In genomic region chr3:4351872-4352271, GRCh38 we compare ENCODE assay signal across 15 cellular contexts. TPM values are rescaled to one million over a fixed set of nuclear protein-coding genes. Genes with fewer than 3 reads are reported as not detected.
DNase-seq lines count a peak whose midpoint lies in the region; ATAC-seq, FAIRE-seq and TF ChIP-seq lines count a peak whose summit lies in the region.
"Had no signal": no experiment of that assay in that cellular context is flagged by ENCODE, and none has a peak within 500 bp of the region (broad histone marks: within the 10 kb centered on the region; RNA-seq: fewer than 3 reads in every experiment).

No MANE protein-coding gene starts in this region.

- H3K27ac Mint-ChIP-seq in activated naive CD4-positive, alpha-beta T cell treated with anti-CD3 and anti-CD28 coated beads, Interleukin-2, amount 10 ng/mL, durations not matched to agents 7 days and 5 days = no peak overlapping the region
- H3K27ac Mint-ChIP-seq in activated naive CD4-positive, alpha-beta T cell treated with anti-CD3 and anti-CD28 coated beads, Interleukin-2, amount 50 U/mL, for 72 hours = peak overlapping the region in 1 of 2 donors; percentile 88
- H3K27ac Mint-ChIP-seq in T-cell = peak overlapping the region; percentile 71 to 81
- peak overlapping the region; percentile 88 for H3K27ac Mint-ChIP-seq in stimulated activated naive B cell treated with anti-CD40 and anti-IgM and Interleukin-4, amounts not matched to agents 10 μg/mL and 1 μg/mL and 100 μg/mL, for 72 hours
- peak overlapping the region in 1 of 3 experiments; percentile 3; a peak in 1 of 7 replicates for H3K27ac Mint-ChIP-seq in H9

- H2BK15ac ChIP-seq in H9 (ENCODE audit: low read depth, low read length) = no peak overlapping the region

- no peak overlapping the region for H2BK120ac ChIP-seq in H9 (ENCODE audit: low read depth, low read length, poor library complexity, severe bottlenecking)

- H3K23ac ChIP-seq in H9 (ENCODE audit: insufficient read length, low read depth, low read length) = no peak overlapping the region

- ATAC-seq in activated naive CD4-positive, alpha-beta T cell treated with anti-CD3 and anti-CD28 coated beads, Interleukin-2, amount 50 U/mL, for 72 hours = no peak
- no peak for ATAC-seq in T-cell (replicated peaks in 1 of 4)
- ATAC-seq in stimulated activated naive B cell treated with anti-CD40 and anti-IgM and Interleukin-4, amounts not matched to agents 10 μg/mL and 1 μg/mL and 100 μg/mL, for 72 hours (replicated peaks) = no peak

- no peaks in the 10 kb centered on the region for H3K23me2 ChIP-seq in H9 (ENCODE audit: insufficient read length, low read depth, low read length, poor library complexity, severe bottlenecking)

- no peak for DNase-seq in activated naive CD4-positive, alpha-beta T cell treated with anti-CD3 and anti-CD28 coated beads, Interleukin-2, amount 10 ng/mL, durations not matched to agents 7 days and 5 days
- DNase-seq in activated naive CD4-positive, alpha-beta T cell treated with anti-CD3 and anti-CD28 coated beads, Interleukin-2, amount 50 U/mL, for 72 hours (ENCODE audit: low spot score in 2 of 2) = no peak
- DNase-seq in T-cell = no peak
- no peak for DNase-seq in endothelial cell of umbilical vein (ENCODE audit: low read depth, low spot score)
- no peak for DNase-seq in stimulated activated naive B cell treated with anti-CD40 and anti-IgM and Interleukin-4, amounts not matched to agents 10 μg/mL and 1 μg/mL and 100 μg/mL, for 72 hours
- no peak for DNase-seq in SKM-1 (lab: John Stamatoyannopoulos, UW; ENCODE audit: unreplicated experiment)
- DNase-seq in H9 = no peak
- no peak for DNase-seq in substantia nigra (lab: John Stamatoyannopoulos, UW)
- DNase-seq: DMS79 treated with DMSO at 0.1 percent for 48 hours, NCI-H146, PC-9 had no signal

- H3K14ac ChIP-seq in H9 (ENCODE audit: insufficient read depth, low read length) = no peak overlapping the region

- H2AFZ ChIP-seq in endothelial cell of umbilical vein (ENCODE audit: low read depth, low read length) (peak overlapping the region; percentile 84), H9 (ENCODE audit: low read length) (no peak overlapping the region)
- H2AFZ ChIP-seq: PC-9 had no signal

- no peak overlapping the region for H3K56ac ChIP-seq in H9 (ENCODE audit: insufficient read length, low read depth, low read length)

- H4K8ac ChIP-seq in H9 (replicated peaks; ENCODE audit: insufficient read length, low read depth, low read length) = no peak overlapping the region

- H2AK5ac ChIP-seq in H9 (ENCODE audit: insufficient read length, low read length) = no peak overlapping the region

- no peaks in the 10 kb centered on the region for H3K79me1 ChIP-seq in H9 (ENCODE audit: insufficient read depth, low read depth, low read length, poor library complexity, severe bottlenecking)

- no peak for TF ChIP-seq POLR2A in endothelial cell of umbilical vein (IDR thresholded peaks at IDR 0.05; ENCODE audit: low read depth, low read length)

- H3K4me3 ChIP-seq in endothelial cell of umbilical vein (replicated peaks in 1 of 3; ENCODE audit: insufficient read depth in 1 of 3, low read depth in 1 of 3, low read length in 3 of 3) = no peak overlapping the region
- H3K4me3 ChIP-seq: PC-9 had no signal

- H3K36me3 Mint-ChIP-seq in activated naive CD4-positive, alpha-beta T cell treated with anti-CD3 and anti-CD28 coated beads, Interleukin-2, amount 10 ng/mL, durations not matched to agents 7 days and 5 days = no peaks in the 10 kb centered on the region
- H3K36me3 Mint-ChIP-seq in activated naive CD4-positive, alpha-beta T cell treated with anti-CD3 and anti-CD28 coated beads, Interleukin-2, amount 50 U/mL, for 72 hours = no peaks in the 10 kb centered on the region
- no peaks in the 10 kb centered on the region for H3K36me3 Mint-ChIP-seq in T-cell
- peaks cover 8 to 10% of the 10 kb centered on the region in 2 donors for H3K36me3 Mint-ChIP-seq in stimulated activated naive B cell treated with anti-CD40 and anti-IgM and Interleukin-4, amounts not matched to agents 10 μg/mL and 1 μg/mL and 100 μg/mL, for 72 hours
- no peaks in the 10 kb centered on the region; a peak in 1 of 7 replicates for H3K36me3 Mint-ChIP-seq in H9 (ENCODE audit: insufficient read depth in 1 of 3, low read depth in 3 of 3)

- H4K20me1 ChIP-seq in endothelial cell of umbilical vein (replicated peaks; ENCODE audit: control insufficient read depth, extremely low read depth, insufficient read depth, low read length) (no peaks in the 10 kb centered on the region), H9 (ENCODE audit: control insufficient read depth, insufficient read depth, insufficient read length) (no peaks in the 10 kb centered on the region)

- H2BK12ac ChIP-seq in H9 (ENCODE audit: insufficient read length, low read depth, low read length) = no peak overlapping the region

- H3K9me3 Mint-ChIP-seq in activated naive CD4-positive, alpha-beta T cell treated with anti-CD3 and anti-CD28 coated beads, Interleukin-2, amount 10 ng/mL, durations not matched to agents 7 days and 5 days = no peaks in the 10 kb centered on the region
- no peaks in the 10 kb centered on the region for H3K9me3 Mint-ChIP-seq in activated naive CD4-positive, alpha-beta T cell treated with anti-CD3 and anti-CD28 coated beads, Interleukin-2, amount 50 U/mL, for 72 hours
- H3K9me3 Mint-ChIP-seq in T-cell (no peaks in the 10 kb centered on the region), H9 (peaks cover 5% of the 10 kb centered on the region in 2 experiments; a peak in 3 of 5 replicates)
- H3K9me3 Mint-ChIP-seq in stimulated activated naive B cell treated with anti-CD40 and anti-IgM and Interleukin-4, amounts not matched to agents 10 μg/mL and 1 μg/mL and 100 μg/mL, for 72 hours = no peaks in the 10 kb centered on the region
- H3K9me3 Mint-ChIP-seq: IgD-negative memory B cell had no signal

- CTCF ChIA-PET in activated naive CD4-positive, alpha-beta T cell treated with anti-CD3 and anti-CD28 coated beads, Interleukin-2, amount 10 ng/mL, durations not matched to agents 7 days and 5 days (lab: Charles Lee) = interaction anchor here (1.0 to 4.7 kb wide), 16 partner anchors 11 to 718 kb away, joined by 3 to 62 read pairs (median 5); partner anchors contain the start of genes ITPR1 and SUMF1
- CTCF ChIA-PET in T-cell (lab: Charles Lee) = interaction anchor here (0.6 to 2.0 kb wide), 13 partner anchors 9 to 756 kb away, joined by 3 to 48 read pairs (median 3); no protein-coding TSS in a partner anchor
- CTCF ChIA-PET in endothelial cell of umbilical vein (lab: Charles Lee) = interaction anchor here (0.9 to 8.1 kb wide), 30 partner anchors 11 to 706 kb away, joined by 3 to 348 read pairs (median 8); partner anchors contain the start of gene ITPR1

- H3K4me3 Mint-ChIP-seq in activated naive CD4-positive, alpha-beta T cell treated with anti-CD3 and anti-CD28 coated beads, Interleukin-2, amount 10 ng/mL, durations not matched to agents 7 days and 5 days = peak overlapping the region; percentile 67
- peak overlapping the region; percentile 27 to 70 (median 62) for H3K4me3 Mint-ChIP-seq in T-cell
- H3K4me3 Mint-ChIP-seq in stimulated activated naive B cell treated with anti-CD40 and anti-IgM and Interleukin-4, amounts not matched to agents 10 μg/mL and 1 μg/mL and 100 μg/mL, for 72 hours = peak overlapping the region; percentile 21 to 26
- H3K4me3 Mint-ChIP-seq in H9 = no peak overlapping the region

- H3K27ac ChIP-seq in endothelial cell of umbilical vein (ENCODE audit: insufficient read depth, low read depth, low read length) (peak overlapping the region; percentile 86), H9 (ENCODE audit: insufficient read length, low read depth, low read length) (no peak overlapping the region), substantia nigra (ENCODE audit: low read depth, low read length, poor library complexity, severe bottlenecking) (no peak overlapping the region)
- H3K27ac ChIP-seq: neutrophil, PC-9 had no signal

- dilution Hi-C loops in endothelial cell of umbilical vein (cut with MboI; ENCODE audit: extremely low pct_ligation_motif_present, low sequenced_read_pairs) = no loop called here

- H3T11ph ChIP-seq in H9 (ENCODE audit: low read length) = no peak overlapping the region

- POLR2A ChIA-PET in T-cell (lab: Charles Lee) = no interaction called here
- POLR2A ChIA-PET in endothelial cell of umbilical vein (lab: Charles Lee) = interaction anchor here (1.2 to 2.0 kb wide), 2 partner anchors 142 to 143 kb away, joined by 3 to 9 read pairs; partner anchors contain the start of gene ITPR1

- no peak overlapping the region for H4K5ac ChIP-seq in H9 (ENCODE audit: insufficient read length, low read depth, low read length)

- H2BK20ac ChIP-seq in H9 (ENCODE audit: low read depth, low read length, poor library complexity, severe bottlenecking) = no peak overlapping the region

- H3K9me3 ChIP-seq in endothelial cell of umbilical vein (replicated peaks; ENCODE audit: control insufficient read depth, insufficient read depth, low read length) (no peaks in the 10 kb centered on the region), H9 (ENCODE audit: control insufficient read depth, low read depth, low read length) (no peaks in the 10 kb centered on the region)
- H3K9me3 ChIP-seq: neutrophil had no signal

- no peak overlapping the region for H4K91ac ChIP-seq in H9 (ENCODE audit: insufficient read length, low read depth, low read length)

- peaks cover 21% of the 10 kb centered on the region for H3K4me1 Mint-ChIP-seq in activated naive CD4-positive, alpha-beta T cell treated with anti-CD3 and anti-CD28 coated beads, Interleukin-2, amount 10 ng/mL, durations not matched to agents 7 days and 5 days
- H3K4me1 Mint-ChIP-seq in T-cell = peaks cover 7 to 15% (median 15%) of the 10 kb centered on the region in 3 donors
- H3K4me1 Mint-ChIP-seq in stimulated activated naive B cell treated with anti-CD40 and anti-IgM and Interleukin-4, amounts not matched to agents 10 μg/mL and 1 μg/mL and 100 μg/mL, for 72 hours = peaks cover 10 to 19% of the 10 kb centered on the region in 2 donors
- 0 out of 4 replicates have a peak, but pooled peaks cover 0 to 3% of the 10 kb centered on the region in 2 experiments for H3K4me1 Mint-ChIP-seq in H9

- no peak for FAIRE-seq in endothelial cell of umbilical vein (lab: Jason Lieb, UNC)
- FAIRE-seq: bronchial epithelial cell, GM12891 had no signal

- peak overlapping the region; percentile 95 for H3K9ac ChIP-seq in endothelial cell of umbilical vein (replicated peaks; ENCODE audit: extremely low read depth, insufficient read depth, low read length)
- H3K9ac ChIP-seq in H9 (ENCODE audit: extremely low read depth, insufficient read length, low read length) = no peak overlapping the region

- H3K18ac ChIP-seq in H9 (ENCODE audit: insufficient read length, low read depth, low read length) = no peak overlapping the region

- no TSS peak for BruUV-seq in endothelial cell of umbilical vein (replicated peaks; lab: Mats Ljungman, UMichigan)

- no peaks in the 10 kb centered on the region for H3K9me1 ChIP-seq in endothelial cell of umbilical vein (replicated peaks; ENCODE audit: control insufficient read depth, extremely low read depth, insufficient read depth, low read length)

- peak overlapping the region; percentile 96 for H3K4me2 ChIP-seq in endothelial cell of umbilical vein (ENCODE audit: insufficient read depth, low read length)
- H3K4me2 ChIP-seq in H9 (ENCODE audit: insufficient read depth, insufficient read length, low read length) = no peak overlapping the region
- H3K4me2 ChIP-seq: PC-9 had no signal

- no peaks in the 10 kb centered on the region for H3K36me3 ChIP-seq in endothelial cell of umbilical vein (ENCODE audit: control insufficient read depth in 2 of 2, extremely low read depth in 1 of 2, insufficient read depth in 2 of 2, low read length in 2 of 2)
- H3K36me3 ChIP-seq: neutrophil had no signal

- no peaks in the 10 kb centered on the region for H3K79me2 ChIP-seq in endothelial cell of umbilical vein (ENCODE audit: control insufficient read depth, insufficient read depth, low read length)
- H3K79me2 ChIP-seq in H9 (ENCODE audit: insufficient read depth, low read length) = no peaks in the 10 kb centered on the region

- intact Hi-C loops in endothelial cell of umbilical vein (cut with micrococcal nuclease) = loop anchor here (1.0 to 5.0 kb wide), 8 partner anchors 42 to 625 kb away; partner anchors contain the start of genes BHLHE40, ITPR1 and SUMF1

- H3K27me3 ChIP-seq in endothelial cell of umbilical vein (ENCODE audit: control insufficient read depth in 2 of 2, insufficient read depth in 2 of 2, low read length in 2 of 2) (no peaks in the 10 kb centered on the region), H9 (ENCODE audit: insufficient read depth, low read length) (no peaks in the 10 kb centered on the region)
- H3K27me3 ChIP-seq: neutrophil had no signal

- no CpG with 5 or more reads among the region's 4 CpGs for WGBS in H9 (ENCODE audit: extremely low coverage, insufficient read length, low lambda C conversion rate)

- no peaks in the 10 kb centered on the region for H3K27me3 Mint-ChIP-seq in activated naive CD4-positive, alpha-beta T cell treated with anti-CD3 and anti-CD28 coated beads, Interleukin-2, amount 10 ng/mL, durations not matched to agents 7 days and 5 days
- H3K27me3 Mint-ChIP-seq in T-cell = no peaks in the 10 kb centered on the region
- no peaks in the 10 kb centered on the region for H3K27me3 Mint-ChIP-seq in stimulated activated naive B cell treated with anti-CD40 and anti-IgM and Interleukin-4, amounts not matched to agents 10 μg/mL and 1 μg/mL and 100 μg/mL, for 72 hours
- no peaks in the 10 kb centered on the region for H3K27me3 Mint-ChIP-seq in H9 (ENCODE audit: low read depth)
- H3K27me3 Mint-ChIP-seq: IgD-negative memory B cell had no signal

- no peak overlapping the region for H3K4ac ChIP-seq in H9 (ENCODE audit: low read depth, low read length)

- no peak for TF ChIP-seq CTCF in endothelial cell of umbilical vein (IDR thresholded peaks at IDR 0.05; ENCODE audit: extremely low read depth in 1 of 2, insufficient read depth in 1 of 2, low read depth in 1 of 2, low read length in 2 of 2)
- TF ChIP-seq CTCF in H9 (conservative IDR thresholded peaks at IDR 0.05) = no peak

- peaks cover 19% of the 10 kb centered on the region for H3K4me1 ChIP-seq in endothelial cell of umbilical vein (ENCODE audit: control insufficient read depth, extremely low read depth, insufficient read depth, low read length)
- H3K4me1 ChIP-seq in H9 (ENCODE audit: insufficient read depth, low read length) = no peaks in the 10 kb centered on the region

- H2BK5ac ChIP-seq in H9 (ENCODE audit: insufficient read length, low read length) = no peak overlapping the region

RNA-seq across cellular contexts. Expression of gene SETMAR, which starts 48.7 kb away (rescaled TPM):
- total RNA-seq in activated naive CD4-positive, alpha-beta T cell treated with anti-CD3 and anti-CD28 coated beads, Interleukin-2, amount 50 U/mL, for 72 hours = 10 to 100 TPM; 11.8 to 12.1 TPM
- 10 to 100 TPM; 10.5 to 12.4 (median 10.9) TPM for total RNA-seq in T-cell
- 15.4 and 15.9 TPM in 2 replicates for total RNA-seq in endothelial cell of umbilical vein
- polyA plus RNA-seq in endothelial cell of umbilical vein = 9.6 and 11.6 TPM in 2 replicates
- polyA plus RNA-seq in endothelial cell of umbilical vein (2011; cell fraction: cytosol; rRNA removed) = 13.3 and 14.9 TPM in 2 replicates
- 35.7 and 45.3 TPM in 2 replicates for polyA plus RNA-seq in endothelial cell of umbilical vein (2011; cell fraction: nucleus; rRNA removed)
- polyA plus RNA-seq in endothelial cell of umbilical vein (2012) = 13.1 and 14.2 TPM in 2 replicates
- polyA minus RNA-seq in endothelial cell of umbilical vein = 21.5 and 22.9 TPM in 2 replicates
- 6.1 TPM for polyA minus RNA-seq in endothelial cell of umbilical vein (2011; cell fraction: cytosol; rRNA and poly(A)+ RNA removed)
- 27.7 and 33.6 TPM in 2 replicates for polyA minus RNA-seq in endothelial cell of umbilical vein (2011; cell fraction: nucleus; rRNA and poly(A)+ RNA removed)
- 28.6 and 29.1 TPM in 2 replicates for total RNA-seq in H9 (2021)

Comparison
In these comparisons a context has a peak if more than half of its experiments do, and no peak if none do; other contexts are left out.
1. H3K4me3 Mint-ChIP-seq: peak in activated naive CD4-positive, alpha-beta T cell treated with anti-CD3 and anti-CD28 coated beads, Interleukin-2, amount 10 ng/mL, durations not matched to agents 7 days and 5 days (single experiment), T-cell (3 of 3) and stimulated activated naive B cell treated with anti-CD40 and anti-IgM and Interleukin-4, amounts not matched to agents 10 μg/mL and 1 μg/mL and 100 μg/mL, for 72 hours (2 of 2); none in H9 (0 of 2).